41 cellular contexts compared by ENCODE assay signal in genomic region chr10:68269562-68269961, GRCh38. TPM values are rescaled to one million over a fixed set of nuclear protein-coding genes. Genes with fewer than 3 reads are reported as not detected.
"Had no signal": no experiment of that assay in that cellular context is flagged by ENCODE, and none has a peak within 500 bp of the region (broad histone marks: within the 10 kb centered on the region; RNA-seq: fewer than 3 reads in every experiment).

No MANE protein-coding gene starts in this region.

- H3K4me1 ChIP-seq: adrenal gland, ascending aorta, body of pancreas, breast epithelium had no signal

- ATAC-seq: activated naive CD4-positive, alpha-beta T cell treated with anti-CD3 and anti-CD28 coated beads, Interleukin-2, amount 50 U/mL, for 72 hours; activated naive CD8-positive, alpha-beta T cell treated with anti-CD3 and anti-CD28 coated beads, Interleukin-2, amount 50 U/mL, for 24 hours; activated T-cell treated with anti-CD3 and anti-CD28 coated beads, Interleukin-2, amount 50 U/mL, for 4 hours; activated T-cell treated with anti-CD3 and anti-CD28 coated beads, Interleukin-2, amount 50 U/mL, for 72 hours; activated T-helper 17 cell treated with anti-CD3 and anti-CD28 coated beads, Interleukin-2, amount 50 U/mL, for 72 hours; body of pancreas had no signal

- DNase-seq: activated effector memory CD4-positive, alpha-beta T cell treated with anti-CD3 and anti-CD28 coated beads, Interleukin-2, amount 50 U/mL, for 16 hours; activated effector memory CD4-positive, alpha-beta T cell treated with Interleukin-2 at 50 U/mL for 16 hours; activated gamma-delta T cell; activated gamma-delta T cell treated with Interleukin-2 at 50 U/mL for 16 hours; activated naive CD4-positive, alpha-beta T cell; activated naive CD4-positive, alpha-beta T cell treated with anti-CD3 and anti-CD28 coated beads for 36 hours; activated naive CD4-positive, alpha-beta T cell treated with anti-CD3 and anti-CD28 coated beads, Interleukin-2, amount 10 ng/mL, durations not matched to agents 7 days and 5 days; activated naive CD4-positive, alpha-beta T cell treated with anti-CD3 and anti-CD28 coated beads, Interleukin-2, amount 50 U/mL, for 16 hours; activated naive CD4-positive, alpha-beta T cell treated with Interleukin-2 at 50 U/mL for 16 hours; activated naive CD8-positive, alpha-beta T cell treated with anti-CD3 and anti-CD28 coated beads, Interleukin-2, amount 10 ng/mL, durations not matched to agents 7 days and 5 days; activated naive CD8-positive, alpha-beta T cell treated with anti-CD3 and anti-CD28 coated beads, Interleukin-2, amount 50 U/mL, for 24 hours; activated T-cell treated with anti-CD3 and anti-CD28 coated beads, Interleukin-2, amount 50 U/mL, for 24 hours; activated T-cell treated with anti-CD3 and anti-CD28 coated beads, Interleukin-2, amount 50 U/mL, for 4 hours; activated T-cell treated with anti-CD3 and anti-CD28 coated beads, Interleukin-2, amount 50 U/mL, for 48 hours; activated T-cell treated with anti-CD3 and anti-CD28 coated beads, Interleukin-2, amount 50 U/mL, for 72 hours; adrenal gland; amniotic stem cell; amygdala; anterior cingulate cortex; aorta; body of pancreas; brain microvascular endothelial cell; caudate nucleus; central memory CD4-positive, alpha-beta T cell; cerebellar nuclear complex had no signal

- H3K27me3 Mint-ChIP-seq: activated naive CD8-positive, alpha-beta T cell had no signal

- H3K9me3 Mint-ChIP-seq: activated naive CD4-positive, alpha-beta T cell treated with anti-CD3 and anti-CD28 coated beads, Interleukin-2, amount 50 U/mL, for 24 hours; activated T-helper 17 cell treated with anti-CD3 and anti-CD28 coated beads, Interleukin-2, amount 50 U/mL, for 72 hours; activated T-helper 2 cell treated with anti-CD3 and anti-CD28 coated beads, Interferon-gamma antibody, Interleukin-2, Interleukin-4, amounts not matched to agents 10 μg/mL and 5 μg/mL and 100 μg/mL, durations not matched to agents 14 hours and 24 hours and 36 hours; central memory CD8-positive, alpha-beta T cell had no signal

- H3K27ac Mint-ChIP-seq: activated naive CD4-positive, alpha-beta T cell treated with anti-CD3 and anti-CD28 coated beads for 36 hours; activated naive CD4-positive, alpha-beta T cell treated with anti-CD3 and anti-CD28 coated beads, Interleukin-2, amount 10 ng/mL, durations not matched to agents 7 days and 5 days; activated naive CD4-positive, alpha-beta T cell treated with anti-CD3 and anti-CD28 coated beads, Interleukin-2, amount 50 U/mL, for 24 hours; activated naive CD4-positive, alpha-beta T cell treated with anti-CD3 and anti-CD28 coated beads, Interleukin-2, amount 50 U/mL, for 72 hours; activated naive CD8-positive, alpha-beta T cell; activated naive CD8-positive, alpha-beta T cell treated with anti-CD3 and anti-CD28 coated beads, Interleukin-2, amount 10 ng/mL, durations not matched to agents 7 days and 5 days; activated naive CD8-positive, alpha-beta T cell treated with anti-CD3 and anti-CD28 coated beads, Interleukin-2, amount 50 U/mL, for 24 hours; activated T-cell treated with anti-CD3 and anti-CD28 coated beads, Interleukin-2, amount 50 U/mL, for 24 hours; activated T-cell treated with anti-CD3 and anti-CD28 coated beads, Interleukin-2, amount 50 U/mL, for 72 hours; activated T-helper 1 cell treated with anti-CD3 and anti-CD28 coated beads, Interleukin-12 subunit alpha, Interleukin-12 subunit beta, Interleukin-2, Interleukin-4 antibody, amounts not matched to agents 30 ng/mL and 10 ng/mL and 1 ng/mL, durations not matched to agents 14 hours and 24 hours and 36 hours; activated T-helper 17 cell treated with anti-CD3 and anti-CD28 coated beads, Interleukin-2, amount 50 U/mL, for 72 hours; activated T-helper 2 cell treated with anti-CD3 and anti-CD28 coated beads, Interferon-gamma antibody, Interleukin-2, Interleukin-4, amounts not matched to agents 10 μg/mL and 5 μg/mL and 100 μg/mL, durations not matched to agents 14 hours and 24 hours and 36 hours; brain had no signal

- FAIRE-seq: astrocyte, bronchial epithelial cell, colon had no signal

- H3K9me3 ChIP-seq: adrenal gland, ascending aorta, body of pancreas, breast epithelium had no signal

- H3K4me3 Mint-ChIP-seq: activated naive CD4-positive, alpha-beta T cell treated with anti-CD3 and anti-CD28 coated beads for 36 hours; activated naive CD4-positive, alpha-beta T cell treated with anti-CD3 and anti-CD28 coated beads, Interleukin-2, amount 10 ng/mL, durations not matched to agents 7 days and 5 days; activated naive CD4-positive, alpha-beta T cell treated with anti-CD3 and anti-CD28 coated beads, Interleukin-2, amount 50 U/mL, for 24 hours; activated naive CD8-positive, alpha-beta T cell; activated naive CD8-positive, alpha-beta T cell treated with anti-CD3 and anti-CD28 coated beads, Interleukin-2, amount 10 ng/mL, durations not matched to agents 7 days and 5 days; activated naive CD8-positive, alpha-beta T cell treated with anti-CD3 and anti-CD28 coated beads, Interleukin-2, amount 50 U/mL, for 24 hours; activated T-cell treated with anti-CD3 and anti-CD28 coated beads, Interleukin-2, amount 50 U/mL, for 24 hours; activated T-cell treated with anti-CD3 and anti-CD28 coated beads, Interleukin-2, amount 50 U/mL, for 4 hours; activated T-cell treated with anti-CD3 and anti-CD28 coated beads, Interleukin-2, amount 50 U/mL, for 72 hours; activated T-helper 1 cell treated with anti-CD3 and anti-CD28 coated beads, Interleukin-12 subunit alpha, Interleukin-12 subunit beta, Interleukin-2, Interleukin-4 antibody, amounts not matched to agents 30 ng/mL and 10 ng/mL and 1 ng/mL, durations not matched to agents 14 hours and 24 hours and 36 hours; activated T-helper 17 cell treated with anti-CD3 and anti-CD28 coated beads, Interleukin-2, amount 50 U/mL, for 72 hours; brain; central memory CD8-positive, alpha-beta T cell had no signal

- H3K27ac ChIP-seq: adrenal gland, ascending aorta, body of pancreas, brain microvascular endothelial cell, breast epithelium, cardiac muscle cell had no signal

- H3K27me3 ChIP-seq: adrenal gland, ascending aorta, body of pancreas, brain microvascular endothelial cell, breast epithelium, cardiac muscle cell had no signal

- H3K36me3 Mint-ChIP-seq: activated naive CD4-positive, alpha-beta T cell treated with anti-CD3 and anti-CD28 coated beads, Interleukin-2, amount 50 U/mL, for 24 hours; activated naive CD8-positive, alpha-beta T cell; brain had no signal

- H3K36me3 ChIP-seq: adrenal gland, ascending aorta, brain microvascular endothelial cell, breast epithelium, cardiac muscle cell had no signal

- H3K4me1 Mint-ChIP-seq: activated naive CD4-positive, alpha-beta T cell treated with anti-CD3 and anti-CD28 coated beads, Interleukin-2, amount 10 ng/mL, durations not matched to agents 7 days and 5 days; activated naive CD4-positive, alpha-beta T cell treated with anti-CD3 and anti-CD28 coated beads, Interleukin-2, amount 50 U/mL, for 24 hours; activated naive CD8-positive, alpha-beta T cell treated with anti-CD3 and anti-CD28 coated beads, Interleukin-2, amount 10 ng/mL, durations not matched to agents 7 days and 5 days; activated naive CD8-positive, alpha-beta T cell treated with anti-CD3 and anti-CD28 coated beads, Interleukin-2, amount 50 U/mL, for 24 hours; activated T-helper 17 cell treated with anti-CD3 and anti-CD28 coated beads, Interleukin-2, amount 50 U/mL, for 72 hours; central memory CD8-positive, alpha-beta T cell had no signal

- H3K4me3 ChIP-seq: adrenal gland, ascending aorta, body of pancreas, breast epithelium, cardiac muscle cell had no signal

RNA-seq across cellular contexts. Expression of gene ATOH7, which starts 37.6 kb away (rescaled TPM):
- total RNA-seq: activated naive CD4-positive, alpha-beta T cell treated with anti-CD3 and anti-CD28 coated beads for 36 hours; activated naive CD4-positive, alpha-beta T cell treated with anti-CD3 and anti-CD28 coated beads, Interleukin-2, amount 50 U/mL, for 72 hours; activated naive CD8-positive, alpha-beta T cell treated with anti-CD3 and anti-CD28 coated beads, Interleukin-2, amount 10 ng/mL, durations not matched to agents 7 days and 5 days; activated T-cell treated with anti-CD3 and anti-CD28 coated beads, Interleukin-2, amount 50 U/mL, for 4 hours; activated T-cell treated with anti-CD3 and anti-CD28 coated beads, Interleukin-2, amount 50 U/mL, for 72 hours; activated T-helper 1 cell treated with anti-CD3 and anti-CD28 coated beads, Interleukin-12 subunit alpha, Interleukin-12 subunit beta, Interleukin-2, Interleukin-4 antibody, amounts not matched to agents 30 ng/mL and 10 ng/mL and 1 ng/mL, durations not matched to agents 14 hours and 24 hours and 36 hours; activated T-helper 17 cell treated with anti-CD3 and anti-CD28 coated beads, Interleukin-2, amount 50 U/mL, for 72 hours; activated T-helper 2 cell treated with anti-CD3 and anti-CD28 coated beads, Interferon-gamma antibody, Interleukin-2, Interleukin-4, amounts not matched to agents 10 μg/mL and 5 μg/mL and 100 μg/mL, durations not matched to agents 14 hours and 24 hours and 36 hours; ascending aorta; astrocyte; body of pancreas; bronchial epithelial cell; cardiac muscle cell; cardiac septum; chondrocyte had no signal
- polyA plus RNA-seq: aorta had no signal
